1 cellular context compared by ENCODE assay signal in genomic region chr1:160781914-160782689, GRCh38.
TF ChIP-seq lines count a peak whose summit lies in the region.

No MANE protein-coding gene starts in this region.

TF ChIP-seq in GM12878, 131 proteins besides CTCF, POLR2A, EP300 and RAD21 (continues in another document):
- TF ChIP-seq ZZZ3 (IDR thresholded peaks at IDR 0.05; ENCODE audit: control insufficient read depth, insufficient read length, low read depth) (no peak), SUPT20H (IDR thresholded peaks at IDR 0.05; ENCODE audit: borderline replicate concordance, control insufficient read depth, low read depth, low read length) (no peak), MEF2B (IDR thresholded peaks at IDR 0.05; ENCODE audit: partially characterized antibody, poor library complexity, severe bottlenecking) (peak; percentile 60), KAT2A (conservative IDR thresholded peaks at IDR 0.05; ENCODE audit: control insufficient read depth, low read depth, low read length) (no peak), HDAC6 (IDR thresholded peaks at IDR 0.05; ENCODE audit: unreplicated experiment) (no peak), SUZ12 (IDR thresholded peaks at IDR 0.05; ENCODE audit: unreplicated experiment) (no peak), HDAC2 (IDR thresholded peaks at IDR 0.05) (no peak), SMAD5 (IDR thresholded peaks at IDR 0.05; ENCODE audit: low read depth) (no peak), NFXL1 (IDR thresholded peaks at IDR 0.05; ENCODE audit: borderline replicate concordance) (no peak), ESRRA (IDR thresholded peaks at IDR 0.05; ENCODE audit: low read length) (no peak), MXI1 (IDR thresholded peaks at IDR 0.05; ENCODE audit: low read depth, low read length) (no peak), REST (IDR thresholded peaks at IDR 0.05; ENCODE audit: low read depth, low read length) (no peak), MYC (IDR thresholded peaks at IDR 0.05; ENCODE audit: insufficient read depth, insufficient read length, insufficient replicate concordance, low read length, severe bottlenecking) (no peak), ASH2L (IDR thresholded peaks at IDR 0.05; ENCODE audit: borderline replicate concordance, low read depth) (no peak), RBBP5 (conservative IDR thresholded peaks at IDR 0.05) (no peak), ATF2 (IDR thresholded peaks at IDR 0.05; ENCODE audit: low read length) (peak; percentile 83), HDGF (IDR thresholded peaks at IDR 0.05) (peak; percentile 15; the same call in 1 of the 2 replicates), RB1 (IDR thresholded peaks at IDR 0.05; ENCODE audit: borderline replicate concordance) (no peak), KLF5 (IDR thresholded peaks at IDR 0.05; ENCODE audit: partially characterized antibody) (peak; percentile 72), HSF1 (IDR thresholded peaks at IDR 0.05; ENCODE audit: low read depth, low read length) (no peak), BMI1 (IDR thresholded peaks at IDR 0.05; ENCODE audit: borderline replicate concordance) (no peak), DPF2 (IDR thresholded peaks at IDR 0.05) (peak; percentile 91), SRF (IDR thresholded peaks at IDR 0.05; ENCODE audit: low read depth in 2 of 2, low read length in 2 of 2) (no peak), WRNIP1 (IDR thresholded peaks at IDR 0.05; ENCODE audit: borderline replicate concordance, low read depth, low read length) (0 out of 2 replicates have a peak, but pooled peaks have one; percentile 49), PAX8 (IDR thresholded peaks at IDR 0.05) (no peak), USF1 (IDR thresholded peaks at IDR 0.05; ENCODE audit: borderline replicate concordance, extremely low read length, insufficient read depth, low read depth, low read length) (no peak), JUNB (IDR thresholded peaks at IDR 0.05) (peak; percentile 61), NR2C2 (IDR thresholded peaks at IDR 0.05; ENCODE audit: borderline replicate concordance, control insufficient read depth, insufficient read length, low read depth) (no peak), CBX5 (IDR thresholded peaks at IDR 0.05; ENCODE audit: low read depth) (no peak), IRF3 (IDR thresholded peaks at IDR 0.05) (no peak), ZNF687 (IDR thresholded peaks at IDR 0.05) (peak; percentile 77; the same call in 1 of the 2 replicates), SIN3A (IDR thresholded peaks at IDR 0.05; ENCODE audit: low read depth, low read length) (no peak), SMAD1 (IDR thresholded peaks at IDR 0.05; ENCODE audit: low read depth, partially characterized antibody) (no peak), SKIL (IDR thresholded peaks at IDR 0.05; ENCODE audit: low read depth, poor library complexity, severe bottlenecking) (peak; percentile 57), RUNX3 (IDR thresholded peaks at IDR 0.05; ENCODE audit: low read length) (peak; percentile 90), NKRF (conservative IDR thresholded peaks at IDR 0.05) (peak; percentile 59; the same call in 1 of the 2 replicates), NFYA (IDR thresholded peaks at IDR 0.05; ENCODE audit: borderline replicate concordance, low read depth, low read length) (no peak), MTA3 (IDR thresholded peaks at IDR 0.05; ENCODE audit: borderline replicate concordance, low read length) (peak; percentile 87), ZNF592 (IDR thresholded peaks at IDR 0.05) (no peak), NBN (IDR thresholded peaks at IDR 0.05) (peak; percentile 87), JUND (IDR thresholded peaks at IDR 0.05; ENCODE audit: low read depth, low read length) (no peak)
